ENCODE assay signal across 11 cellular contexts in genomic region chr5:14594378-14595074, GRCh38. TPM values are rescaled to one million over a fixed set of nuclear protein-coding genes. Genes with fewer than 3 reads are reported as not detected.
DNase-seq lines count a peak whose midpoint lies in the region; ATAC-seq and TF ChIP-seq lines count a peak whose summit lies in the region.
"Had no signal": no experiment of that assay in that cellular context is flagged by ENCODE, and none has a peak within 500 bp of the region (broad histone marks: within the 10 kb centered on the region; RNA-seq: fewer than 3 reads in every experiment).

No MANE protein-coding gene starts in this region.

- POLR2A ChIA-PET in naive thymus-derived CD4-positive, alpha-beta T cell (lab: Charles Lee) = interaction anchor here (1.4 to 6.6 kb wide), 5 partner anchors 8 to 181 kb away, joined by 3 to 65 read pairs (median 7); partner anchors contain the start of gene OTULINL

- peaks cover 72% of the 10 kb centered on the region for H3K4me1 Mint-ChIP-seq in activated T-helper 17 cell treated with anti-CD3 and anti-CD28 coated beads, Interleukin-2, amount 50 U/mL, for 72 hours
- peaks cover 70 to 90% (median 83%) of the 10 kb centered on the region in 7 donors for H3K4me1 Mint-ChIP-seq in naive thymus-derived CD4-positive, alpha-beta T cell
- H3K4me1 Mint-ChIP-seq: neural crest cell had no signal

- peak overlapping the region; percentile 88 for H3K27ac Mint-ChIP-seq in activated T-helper 17 cell treated with anti-CD3 and anti-CD28 coated beads, Interleukin-2, amount 50 U/mL, for 72 hours
- peak overlapping the region; percentile 94 to 99 (median 97) for H3K27ac Mint-ChIP-seq in naive thymus-derived CD4-positive, alpha-beta T cell

- H3K9me3 Mint-ChIP-seq in activated T-helper 17 cell treated with anti-CD3 and anti-CD28 coated beads, Interleukin-2, amount 50 U/mL, for 72 hours = no peaks in the 10 kb centered on the region
- no peaks in the 10 kb centered on the region for H3K9me3 Mint-ChIP-seq in naive thymus-derived CD4-positive, alpha-beta T cell

- H3K9me3 ChIP-seq in BE2C = no peaks in the 10 kb centered on the region
- no peaks in the 10 kb centered on the region for H3K9me3 ChIP-seq in naive thymus-derived CD4-positive, alpha-beta T cell (ENCODE audit: control insufficient read depth in 2 of 3, low read length in 3 of 3)

- peak overlapping the region; percentile 79 for H3K4me3 Mint-ChIP-seq in activated T-helper 17 cell treated with anti-CD3 and anti-CD28 coated beads, Interleukin-2, amount 50 U/mL, for 72 hours
- peak overlapping the region; percentile 76 to 86 (median 84) for H3K4me3 Mint-ChIP-seq in naive thymus-derived CD4-positive, alpha-beta T cell
- H3K4me3 Mint-ChIP-seq: neural crest cell had no signal

- ATAC-seq in GM21447 (IDR thresholded peaks at IDR 0.05; ENCODE audit: unreplicated experiment) (peak; percentile 1), left lobe of liver (no peak)
- peak; percentile 36 for ATAC-seq in activated T-helper 17 cell treated with anti-CD3 and anti-CD28 coated beads, Interleukin-2, amount 50 U/mL, for 72 hours (replicated peaks)
- peak; percentile 32 for ATAC-seq in naive thymus-derived CD4-positive, alpha-beta T cell
- ATAC-seq: foreskin keratinocyte had no signal

- H3K27me3 Mint-ChIP-seq in activated T-helper 17 cell treated with anti-CD3 and anti-CD28 coated beads, Interleukin-2, amount 50 U/mL, for 72 hours = no peaks in the 10 kb centered on the region
- no peaks in the 10 kb centered on the region for H3K27me3 Mint-ChIP-seq in naive thymus-derived CD4-positive, alpha-beta T cell

- peaks cover 38% of the 10 kb centered on the region for H3K4me1 ChIP-seq in BE2C
- peaks cover 59 to 68% of the 10 kb centered on the region in 2 donors for H3K4me1 ChIP-seq in naive thymus-derived CD4-positive, alpha-beta T cell (ENCODE audit: control insufficient read depth in 2 of 2, insufficient read depth in 2 of 2, low read length in 2 of 2)
- H3K4me1 ChIP-seq: foreskin keratinocyte had no signal

- H3K27me3 ChIP-seq in BE2C = no peaks in the 10 kb centered on the region
- H3K27me3 ChIP-seq in naive thymus-derived CD4-positive, alpha-beta T cell (ENCODE audit: control insufficient read depth in 2 of 2, insufficient read depth in 2 of 2, low read length in 2 of 2) = no peaks in the 10 kb centered on the region
- H3K27me3 ChIP-seq: foreskin keratinocyte had no signal

- TF ChIP-seq CTCF in BE2C (IDR thresholded peaks at IDR 0.05; ENCODE audit: low read depth, low read length) = no peak

- H3K36me3 Mint-ChIP-seq in activated T-helper 17 cell treated with anti-CD3 and anti-CD28 coated beads, Interleukin-2, amount 50 U/mL, for 72 hours (ENCODE audit: low read depth) = no peaks in the 10 kb centered on the region
- peaks cover 0 to 33% (median 0%) of the 10 kb centered on the region in 5 donors for H3K36me3 Mint-ChIP-seq in naive thymus-derived CD4-positive, alpha-beta T cell

- CTCF ChIA-PET in naive thymus-derived CD4-positive, alpha-beta T cell (lab: Charles Lee) = interaction anchor here (0.6 to 3.1 kb wide), 3 partner anchors 12 to 194 kb away, joined by 3 to 13 read pairs (median 3); partner anchors contain the start of gene OTULINL

- DNase-seq in BE2C (no peak), pons (ENCODE audit: low spot score) (no peak), NCI-H2227 (lab: John Stamatoyannopoulos, UW; ENCODE audit: unreplicated experiment) (no peak), H4 (ENCODE audit: low spot score) (no peak), left lobe of liver (ENCODE audit: low spot score) (no peak)
- DNase-seq in naive thymus-derived CD4-positive, alpha-beta T cell = no peak
- DNase-seq: foreskin keratinocyte, kidney had no signal

- H3K36me3 ChIP-seq in BE2C = no peaks in the 10 kb centered on the region
- H3K36me3 ChIP-seq in naive thymus-derived CD4-positive, alpha-beta T cell (ENCODE audit: control insufficient read depth in 2 of 3, insufficient read depth in 3 of 3, low read length in 3 of 3) = no peaks in the 10 kb centered on the region

- peak overlapping the region; percentile 4; the same call in 1 of the 2 replicates for H3K4me3 ChIP-seq in BE2C (ENCODE audit: low read depth, low read length)
- peak overlapping the region; percentile 62 for H3K4me3 ChIP-seq in naive thymus-derived CD4-positive, alpha-beta T cell (ENCODE audit: low read length)

- intact Hi-C loops in naive thymus-derived CD4-positive, alpha-beta T cell (cut with micrococcal nuclease) = loop anchor here (1.0 to 10.0 kb wide), 14 partner anchors 12 to 1870 kb away; partner anchors contain the start of genes OTULIN (in 2 of the 2) and ZNF622 (in 1 of the 2)

- peak overlapping the region; percentile 70 for H3K27ac ChIP-seq in naive thymus-derived CD4-positive, alpha-beta T cell (ENCODE audit: low read depth, low read length)
- H3K27ac ChIP-seq: foreskin keratinocyte had no signal

RNA-seq across cellular contexts. Expression of gene OTULINL, which starts 12.9 kb away (rescaled TPM):
- 22.0 TPM for polyA plus RNA-seq in BE2C (2012; ENCODE audit: insufficient read depth, insufficient read length, low read depth)
- total RNA-seq in activated T-helper 17 cell treated with anti-CD3 and anti-CD28 coated beads, Interleukin-2, amount 50 U/mL, for 72 hours = 10 to 100 TPM; 15.8 to 19.0 TPM
- 10 to 100 TPM; 26.1 to 44.7 (median 32.4) TPM for total RNA-seq in naive thymus-derived CD4-positive, alpha-beta T cell
- polyA plus RNA-seq in naive thymus-derived CD4-positive, alpha-beta T cell = 10 to 100 TPM; 25.7 to 31.0 TPM
- 1.1 and 1.2 TPM in 2 replicates for total RNA-seq in H4 (2014; rRNA removed; shearing (Covaris generic))
- total RNA-seq in left lobe of liver = 1.4 TPM
